In the genomic region with DNA sequence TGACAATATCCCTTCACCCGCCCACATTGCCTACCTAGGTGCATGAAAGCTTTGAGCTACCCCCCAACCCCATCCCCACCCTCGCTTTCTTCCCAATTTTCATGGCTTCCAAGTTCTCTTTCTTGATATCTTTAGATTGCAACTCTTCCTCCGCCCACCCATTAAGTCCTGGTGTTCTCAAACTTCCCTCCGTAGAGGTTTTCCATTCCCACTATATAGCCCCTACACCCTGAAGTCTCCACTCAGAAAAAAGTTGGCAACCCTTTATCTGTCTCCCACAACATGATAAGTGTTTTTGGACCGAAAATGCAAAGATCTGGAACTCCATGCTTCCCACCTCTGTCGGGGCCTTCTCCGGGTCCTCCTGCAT, we compare ENCODE assay signal across 8 cellular contexts. TPM values are rescaled to one million over a fixed set of nuclear protein-coding genes. Genes with fewer than 3 reads are reported as not detected.
A peak's percentile ranks its signal among the peaks of the same experiment; 100 is the strongest.
DNase-seq lines count a peak whose midpoint lies in the region; ATAC-seq and TF ChIP-seq lines count a peak whose summit lies in the region.

No MANE protein-coding gene starts in this region.

- H3K79me2 ChIP-seq in MM.1S (ENCODE audit: low read length): no peaks in the 10 kb centered on the region

- no peaks in the 10 kb centered on the region for H3K27me3 Mint-ChIP-seq in natural killer cell (ENCODE audit: low read depth in 2 of 2)

- no peaks in the 10 kb centered on the region for H3K36me3 Mint-ChIP-seq in natural killer cell

- H3K9ac ChIP-seq in MM.1S (ENCODE audit: low read length): peak overlapping the region; percentile 60; the same call in 1 of the 2 replicates
- peak overlapping the region; percentile 82 to 90 for H3K9ac ChIP-seq in duodenal mucosa (ENCODE audit: low read depth in 1 of 2, low read length in 2 of 2)

- TF ChIP-seq CTCF in BJ (IDR thresholded peaks at IDR 0.05; ENCODE audit: insufficient read depth, low read depth, low read length) (no peak), MM.1S (IDR thresholded peaks at IDR 0.05; ENCODE audit: low read length) (no peak), natural killer cell (IDR thresholded peaks at IDR 0.05) (no peak)

- no peak for DNase-seq in BJ (ENCODE audit: low read depth)
- no peak for DNase-seq in MM.1S
- DNase-seq in natural killer cell: no peak
- DNase-seq in NCI-H1105 (lab: John Stamatoyannopoulos, UW): no peak
- DNase-seq in T1000 (lab: John Stamatoyannopoulos, UW): no peak
- no peak for DNase-seq in activated CD4-positive, alpha-beta T cell treated with anti-CD3 and anti-CD28 coated beads for 48 hours

- intact Hi-C loops in natural killer cell (cut with micrococcal nuclease): no loop called here

- H4K20me1 ChIP-seq in MM.1S (ENCODE audit: insufficient read depth, low read length): no peaks in the 10 kb centered on the region

- H3K4me2 ChIP-seq in MM.1S (ENCODE audit: low read depth, low read length): peak overlapping the region; percentile 98

- POLR2A ChIA-PET in BJ (lab: Charles Lee): no interaction called here

- H3K9me3 ChIP-seq in MM.1S (replicated peaks; ENCODE audit: insufficient read depth, low read length) (no peaks in the 10 kb centered on the region), duodenal mucosa (ENCODE audit: control insufficient read depth in 1 of 2, low read length in 2 of 2) (no peaks in the 10 kb centered on the region)

- no peak overlapping the region for H3K27ac ChIP-seq in MM.1S (ENCODE audit: low read length)
- peak overlapping the region; percentile 66 for H3K27ac ChIP-seq in duodenal mucosa (ENCODE audit: low read depth, low read length)

- no peaks in the 10 kb centered on the region for H3K9me2 ChIP-seq in MM.1S (replicated peaks; ENCODE audit: insufficient read depth, low read length)

- H3K4me1 Mint-ChIP-seq in natural killer cell: peaks cover 20 to 33% of the 10 kb centered on the region in 2 donors

- H3K9me3 Mint-ChIP-seq in natural killer cell: no peaks in the 10 kb centered on the region

- no peaks in the 10 kb centered on the region; the same call in 1 of the 2 replicates for H3K36me3 ChIP-seq in BJ (ENCODE audit: control insufficient read depth, insufficient read depth, low read length)
- no peaks in the 10 kb centered on the region for H3K36me3 ChIP-seq in MM.1S (replicated peaks; ENCODE audit: insufficient read depth, low read length)
- no peaks in the 10 kb centered on the region for H3K36me3 ChIP-seq in duodenal mucosa (ENCODE audit: control insufficient read depth in 1 of 2, insufficient read depth in 2 of 2, low read length in 2 of 2)

- H2AFZ ChIP-seq in MM.1S (ENCODE audit: low read length): peak overlapping the region; percentile 93

- peak overlapping the region; percentile 92 for H3K4me3 Mint-ChIP-seq in natural killer cell

- no peaks in the 10 kb centered on the region for H3K27me3 ChIP-seq in BJ (ENCODE audit: control insufficient read depth, insufficient read depth, low read length)
- H3K27me3 ChIP-seq in MM.1S (replicated peaks; ENCODE audit: insufficient read depth, low read length): no peaks in the 10 kb centered on the region
- H3K27me3 ChIP-seq in duodenal mucosa (ENCODE audit: control insufficient read depth in 1 of 2, insufficient read depth in 2 of 2, low read length in 2 of 2): no peaks in the 10 kb centered on the region

- ATAC-seq in natural killer cell (no peak), HG03342 (IDR thresholded peaks at IDR 0.05; ENCODE audit: unreplicated experiment) (no peak)

- H3K4me3 ChIP-seq in BJ (ENCODE audit: low read depth, low read length): peak overlapping the region; percentile 76
- H3K4me3 ChIP-seq in MM.1S (ENCODE audit: low read length): peak overlapping the region; percentile 74
- H3K4me3 ChIP-seq in duodenal mucosa (ENCODE audit: low read depth in 1 of 2, low read length in 2 of 2): peak overlapping the region; percentile 87 to 89

- H3K4me1 ChIP-seq in MM.1S (ENCODE audit: low read length) (peaks cover 5% of the 10 kb centered on the region; the same call in 1 of the 2 replicates), duodenal mucosa (ENCODE audit: control insufficient read depth in 1 of 2, insufficient read depth in 2 of 2, low read length in 2 of 2) (peaks cover 15 to 23% of the 10 kb centered on the region in 2 donors)

- CTCF ChIA-PET in BJ (lab: Yijun Ruan, JAX): interaction anchor here (0.9 to 1.3 kb wide), 4 partner anchors 12 to 33 kb away, joined by 3 to 5 read pairs (median 3); a partner anchor contains a TSS

- peak overlapping the region; percentile 82 to 91 for H3K27ac Mint-ChIP-seq in natural killer cell

- peaks cover 3% of the 10 kb centered on the region; the same call in 1 of the 2 replicates for H3F3A ChIP-seq in MM.1S (ENCODE audit: insufficient read depth, low read length)

RNA-seq across cellular contexts. Expression of a gene that starts 0.6 kb away (rescaled TPM):
- polyA plus RNA-seq in BJ (2011; rRNA removed): 1.4 TPM in 2 replicates
- 5.3 and 7.5 TPM in 2 replicates for polyA minus RNA-seq in BJ (2011; rRNA and poly(A)+ RNA removed)
- total RNA-seq in natural killer cell: 1 to 10 TPM; 7.4 to 9.1 (median 7.7) TPM

RNA-seq across cellular contexts. Expression of a gene that starts 3.9 kb away (rescaled TPM):
- polyA plus RNA-seq in BJ (2011; rRNA removed): 0.21 TPM in 1 of 2 replicates, not detected in the other
- 1.00 TPM in 1 of 2 replicates, not detected in the other for polyA minus RNA-seq in BJ (2011; rRNA and poly(A)+ RNA removed)
- total RNA-seq in natural killer cell: not detected

RNA-seq across cellular contexts. Expression of a gene that starts 12.4 kb away (rescaled TPM):
- polyA plus RNA-seq in BJ (2011; rRNA removed): 2.6 and 4.0 TPM in 2 replicates
- 0.66 and 0.77 TPM in 2 replicates for polyA minus RNA-seq in BJ (2011; rRNA and poly(A)+ RNA removed)
- total RNA-seq in natural killer cell: not detected

RNA-seq across cellular contexts. Expression of a gene that starts 17.4 kb away (rescaled TPM):
- polyA plus RNA-seq in BJ (2011; rRNA removed): 22.1 and 22.5 TPM in 2 replicates
- 38.2 and 54.1 TPM in 2 replicates for polyA minus RNA-seq in BJ (2011; rRNA and poly(A)+ RNA removed)
- 10 to 100 TPM in 2 of 3 donors, 1 to 10 TPM in 1; 9.3 to 22.5 (median 13.8) TPM for total RNA-seq in natural killer cell

RNA-seq across cellular contexts. Expression of a gene that starts 22.3 kb away (rescaled TPM):
- 14.5 and 38.1 TPM in 2 replicates for polyA plus RNA-seq in BJ (2011; rRNA removed)
- polyA minus RNA-seq in BJ (2011; rRNA and poly(A)+ RNA removed): 12.7 and 13.6 TPM in 2 replicates
- total RNA-seq in natural killer cell: 1 to 10 TPM in 1 of 3 donors, under 1 TPM in 2; 0.71 to 1.7 (median 0.91) TPM
